In the genomic region with DNA sequence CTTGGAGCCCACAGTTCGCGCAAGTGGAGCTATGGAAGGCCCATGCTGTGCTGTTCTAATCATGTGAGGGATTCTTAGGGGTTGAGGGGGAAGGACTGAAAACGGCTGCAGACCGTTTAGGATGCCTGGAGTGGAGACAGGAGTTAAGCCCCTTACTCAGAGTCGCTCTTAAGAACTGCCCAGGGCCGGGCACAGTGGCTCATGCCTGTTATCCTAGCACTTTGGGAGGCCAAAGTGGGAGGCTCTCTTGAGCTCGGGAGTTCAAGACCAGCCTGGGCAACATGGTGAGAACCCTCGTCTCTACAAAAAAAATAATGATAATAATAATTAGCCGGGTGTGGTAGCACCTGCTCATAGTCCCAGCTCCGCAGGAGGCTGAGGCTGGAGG, we compare ENCODE assay signal across 8 cellular contexts. TPM values are rescaled to one million over a fixed set of nuclear protein-coding genes. Genes with fewer than 3 reads are reported as not detected.
DNase-seq lines count a peak whose midpoint lies in the region; ATAC-seq and TF ChIP-seq lines count a peak whose summit lies in the region.

No MANE protein-coding gene starts in this region.

- 6 to 19% (median 16%) methylated on average over 10 of the region's 10 CpGs for WGBS in adipose tissue, 3 donors

- peaks cover 19% of the 10 kb centered on the region for H3K4me1 Mint-ChIP-seq in T-helper 2 cell treated with Interferon-gamma antibody and Interleukin-4, amounts not matched to agents 5 μg/mL and 100 μg/mL, for 36 hours (ENCODE audit: low read depth)

- DNase-seq in T-helper 2 cell treated with Interferon-gamma antibody and Interleukin-4, amounts not matched to agents 5 μg/mL and 100 μg/mL, for 36 hours (ENCODE audit: low spot score): no peak
- no peak for DNase-seq in T-helper 2 cell
- no peak for DNase-seq in kidney epithelial cell (ENCODE audit: low read depth)
- no peak for DNase-seq in NK-92 (lab: John Stamatoyannopoulos, UW; ENCODE audit: unreplicated experiment)
- no peak for DNase-seq in stimulated activated CD4-positive, alpha-beta T cell treated with anti-CD3 and anti-CD28 coated beads, Interleukin-2, amount 100 ng/mL, for 24 hours

- H3K27me3 Mint-ChIP-seq in T-helper 2 cell treated with Interferon-gamma antibody and Interleukin-4, amounts not matched to agents 5 μg/mL and 100 μg/mL, for 36 hours (ENCODE audit: low read depth): no peaks in the 10 kb centered on the region

- peaks cover 2% of the 10 kb centered on the region for H3K36me3 Mint-ChIP-seq in T-helper 2 cell treated with Interferon-gamma antibody and Interleukin-4, amounts not matched to agents 5 μg/mL and 100 μg/mL, for 36 hours (ENCODE audit: low read depth)

- no peaks in the 10 kb centered on the region for H3K9me3 Mint-ChIP-seq in T-helper 2 cell treated with Interferon-gamma antibody and Interleukin-4, amounts not matched to agents 5 μg/mL and 100 μg/mL, for 36 hours

- no peaks in the 10 kb centered on the region for H3K36me3 ChIP-seq in kidney epithelial cell (ENCODE audit: control insufficient read depth, insufficient read depth, low read length)

- no peak for TF ChIP-seq CTCF in kidney epithelial cell (IDR thresholded peaks at IDR 0.05; ENCODE audit: insufficient read depth, low read length, poor library complexity, severe bottlenecking)

- peak overlapping the region; percentile 93 for H3K4me3 ChIP-seq in kidney epithelial cell (ENCODE audit: low read depth, low read length)

- peak overlapping the region; percentile 98 for H3K27ac ChIP-seq in adipose tissue (ENCODE audit: low read depth, low read length)
- peak overlapping the region; percentile 96 for H3K27ac ChIP-seq in temporal lobe (ENCODE audit: low read depth, low read length)

- no peak overlapping the region for H3K4me3 Mint-ChIP-seq in T-helper 2 cell treated with Interferon-gamma antibody and Interleukin-4, amounts not matched to agents 5 μg/mL and 100 μg/mL, for 36 hours

- H3K27ac Mint-ChIP-seq in T-helper 2 cell treated with Interferon-gamma antibody and Interleukin-4, amounts not matched to agents 5 μg/mL and 100 μg/mL, for 36 hours: peak overlapping the region; percentile 94

- no peaks in the 10 kb centered on the region for H3K27me3 ChIP-seq in kidney epithelial cell (ENCODE audit: control insufficient read depth, insufficient read depth, low read length)

- ATAC-seq in GM21529 (IDR thresholded peaks at IDR 0.05; ENCODE audit: unreplicated experiment): no peak

RNA-seq across cellular contexts. Expression of a gene that starts 1.1 kb away (rescaled TPM):
- 10 to 100 TPM in 2 of 3 donors, 1 to 10 TPM in 1; 9.2 to 18.3 (median 12.7) TPM for polyA plus RNA-seq in adipose tissue
- total RNA-seq in kidney epithelial cell (28.7 and 33.8 TPM in 2 replicates), temporal lobe (11.1 TPM)

RNA-seq across cellular contexts. Expression of a gene that starts 13.4 kb away (rescaled TPM):
- polyA plus RNA-seq in adipose tissue: 10 to 100 TPM in 2 of 3 donors, 1 to 10 TPM in 1; 6.8 to 16.1 (median 12.4) TPM
- total RNA-seq in kidney epithelial cell (36.1 and 38.3 TPM in 2 replicates), temporal lobe (21.9 TPM)

RNA-seq across cellular contexts. Expression of a gene that starts 19.7 kb away (rescaled TPM):
- polyA plus RNA-seq in adipose tissue: 10 to 100 TPM; 18.3 to 30.4 (median 25.3) TPM
- total RNA-seq in kidney epithelial cell (20.4 and 32.0 TPM in 2 replicates), temporal lobe (18.9 TPM)
